ENCODE assay signal across 1 cellular context in genomic region chr3:129034650-129035049, GRCh38.
A peak's percentile ranks its signal among the peaks of the same experiment; 100 is the strongest.
TF ChIP-seq lines count a peak whose summit lies in the region.

No MANE protein-coding gene starts in this region.

TF ChIP-seq in K562, 482 proteins besides CTCF, POLR2A, EP300 and RAD21:
- TF ChIP-seq TRIM24 (IDR thresholded peaks at IDR 0.05) (no peak), USF2 (CRISPR knock-in tag; IDR thresholded peaks at IDR 0.05) (peak; percentile 77), ZNF23 (CRISPR knock-in tag; IDR thresholded peaks at IDR 0.05) (no peak), ZNF561 (CRISPR knock-in tag; conservative IDR thresholded peaks at IDR 0.05) (no peak), RAD51 (IDR thresholded peaks at IDR 0.05; ENCODE audit: borderline replicate concordance, low read depth) (peak; percentile 66), ZBTB1 (CRISPR knock-in tag; IDR thresholded peaks at IDR 0.05; ENCODE audit: borderline replicate concordance, low read depth) (no peak), PHTF2 (CRISPR knock-in tag; IDR thresholded peaks at IDR 0.05) (no peak), USF1 (CRISPR knock-in tag; IDR thresholded peaks at IDR 0.05) (peak; percentile 85), NFYB (IDR thresholded peaks at IDR 0.05; ENCODE audit: extremely low read depth, insufficient read length) (peak; percentile 39)
